In the genomic region with DNA sequence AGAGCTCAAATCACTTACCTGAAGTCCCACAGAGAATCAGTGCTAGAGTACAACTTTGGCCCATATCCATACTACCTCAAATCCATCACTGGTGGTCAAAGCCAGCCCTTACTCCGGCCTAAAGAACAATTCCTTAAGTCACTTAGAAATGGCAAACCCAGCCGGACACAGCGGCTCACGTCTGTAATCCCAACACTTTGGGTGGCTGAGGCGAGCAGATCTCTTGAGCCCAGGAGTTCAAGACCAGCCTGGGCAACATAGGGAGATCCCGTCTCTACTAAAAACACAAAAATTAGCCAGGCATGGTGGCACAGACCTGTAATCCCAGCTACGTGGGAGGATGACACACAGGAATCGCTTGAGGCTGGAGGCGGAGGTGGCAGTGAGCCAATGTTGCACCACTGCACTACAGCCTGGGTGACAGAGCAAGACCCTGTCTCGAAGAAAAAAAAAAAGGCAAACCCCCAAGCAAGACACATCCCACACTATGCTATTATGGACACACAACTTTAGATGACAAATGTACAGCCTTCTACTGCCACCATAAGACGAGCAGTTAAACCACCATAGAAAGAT, we compare ENCODE assay signal across 24 cellular contexts. TPM values are rescaled to one million over a fixed set of nuclear protein-coding genes. Genes with fewer than 3 reads are reported as not detected.
DNase-seq lines count a peak whose midpoint lies in the region; ATAC-seq and TF ChIP-seq lines count a peak whose summit lies in the region.
"Had no signal": no experiment of that assay in that cellular context is flagged by ENCODE, and none has a peak within 500 bp of the region (broad histone marks: within the 10 kb centered on the region; RNA-seq: fewer than 3 reads in every experiment).

No MANE protein-coding gene starts in this region.

- H3K36me3 ChIP-seq in HEK293 (ENCODE audit: control insufficient read depth in 2 of 2, insufficient read depth in 1 of 2, low read length in 2 of 2) = peaks cover 0 to 31% of the 10 kb centered on the region in 2 experiments; a peak in 2 of 3 replicates
- H3K36me3 ChIP-seq in gastroesophageal sphincter = peaks cover 0 to 73% of the 10 kb centered on the region in 2 donors

- H3K4me1 ChIP-seq in HEK293 (ENCODE audit: control insufficient read depth, insufficient read depth, low read length) (no peaks in the 10 kb centered on the region), gastroesophageal sphincter (no peaks in the 10 kb centered on the region)
- H3K4me1 ChIP-seq: A549 had no signal

- peak overlapping the region in 1 of 7 donors; percentile 13 for H3K27ac Mint-ChIP-seq in CD14-positive monocyte
- H3K27ac Mint-ChIP-seq: IgD-negative memory B cell had no signal

- no peak for TF ChIP-seq POLR2A in gastroesophageal sphincter (IDR thresholded peaks at IDR 0.05)

- no peaks in the 10 kb centered on the region for H3K27me3 ChIP-seq in gastroesophageal sphincter
- H3K27me3 ChIP-seq: BLaER1 treated with 17β-estradiol and CSF1 and Interleukin-3, amounts not matched to agents 10 nM and 100 nM had no signal

- TF ChIP-seq EP300 in gastroesophageal sphincter (IDR thresholded peaks at IDR 0.05) = no peak

- POLR2A ChIA-PET in HEK293 (lab: Yijun Ruan, JAX) = no interaction called here

- H3K4me3 ChIP-seq in HEK293 (ENCODE audit: low read depth, low read length) = no peak overlapping the region
- no peak overlapping the region for H3K4me3 ChIP-seq in epithelial cell of esophagus (ENCODE audit: low read length)
- no peak overlapping the region for H3K4me3 ChIP-seq in gastroesophageal sphincter
- H3K4me3 ChIP-seq: A549; BLaER1 treated with 17β-estradiol and CSF1 and Interleukin-3, amounts not matched to agents 10 nM and 100 nM had no signal

- 86 to 89% methylated on average over 3 to 5 of the region's 11 CpGs for WGBS in gastroesophageal sphincter (ENCODE audit: low coverage in 1 of 2), 2 donors

- H3K27ac ChIP-seq in HEK293 (ENCODE audit: extremely low read depth, low read depth, low read length) (no peak overlapping the region), gastroesophageal sphincter (no peak overlapping the region)
- H3K27ac ChIP-seq: A549; BLaER1 treated with 17β-estradiol and CSF1 and Interleukin-3, amounts not matched to agents 10 nM and 100 nM; HL-60; RWPE1 had no signal

- H3K4me3 Mint-ChIP-seq in CD14-positive monocyte = no peak overlapping the region
- H3K4me3 Mint-ChIP-seq: CD4-positive, alpha-beta memory T cell; IgD-negative memory B cell had no signal

- TF ChIP-seq CTCF in CD14-positive monocyte (IDR thresholded peaks at IDR 0.05) = no peak
- TF ChIP-seq CTCF in HEK293 (tag by site-specific recombination; IDR thresholded peaks at IDR 0.05) = no peak
- no peak for TF ChIP-seq CTCF in epithelial cell of esophagus (IDR thresholded peaks at IDR 0.05; ENCODE audit: insufficient read depth, low read depth, low read length, missing control alignments)
- no peak for TF ChIP-seq CTCF in gastroesophageal sphincter (IDR thresholded peaks at IDR 0.05)

- no peaks in the 10 kb centered on the region for H3K27me3 Mint-ChIP-seq in CD14-positive monocyte (ENCODE audit: low read depth in 3 of 3)
- H3K27me3 Mint-ChIP-seq: CD4-positive, alpha-beta memory T cell; IgD-negative memory B cell had no signal

- no peaks in the 10 kb centered on the region for H3K4me1 Mint-ChIP-seq in CD14-positive monocyte
- H3K4me1 Mint-ChIP-seq: CD4-positive, alpha-beta memory T cell had no signal

- intact Hi-C loops in CD14-positive monocyte (cut with micrococcal nuclease) (no loop called here), posterior vena cava (cut with DNase I) (no loop called here)

- H3K9me3 ChIP-seq in HEK293 (ENCODE audit: control insufficient read depth, insufficient read depth, low read depth, low read length) (no peaks in the 10 kb centered on the region), gastroesophageal sphincter (no peaks in the 10 kb centered on the region)
- H3K9me3 ChIP-seq: A549; BLaER1 treated with 17β-estradiol and CSF1 and Interleukin-3, amounts not matched to agents 10 nM and 100 nM had no signal

- no peak for ATAC-seq in gastroesophageal sphincter
- ATAC-seq: A549, HCT116 had no signal

- H3K9me3 Mint-ChIP-seq in CD14-positive monocyte = peaks cover 0 to 1% (median 0%) of the 10 kb centered on the region in 7 donors
- H3K9me3 Mint-ChIP-seq: IgD-negative memory B cell had no signal

- DNase-seq in CD14-positive monocyte (ENCODE audit: low spot score) (peak; percentile 38), epithelial cell of esophagus (ENCODE audit: low read depth) (peak; percentile 31), posterior vena cava (ENCODE audit: low spot score) (peak; percentile 54)
- no peak for DNase-seq in effector CD4-positive, alpha-beta T cell
- DNase-seq in NK-92 treated with Interleukin-12 subunit alpha and Interleukin-12 subunit beta, amount 100 ng/mL, for 24 hours (lab: John Stamatoyannopoulos, UW) = no peak
- DNase-seq: AML-193; CD4-positive, alpha-beta memory T cell; COR-L47; DMS53; NCI-H1092; NCI-H1417 treated with DMSO at 0.1 percent for 48 hours; NCI-H1694 treated with DMSO at 0.1 percent for 48 hours; NCI-H2081; NCI-H2227 treated with DMSO at 0.1 percent for 48 hours; NCI-H526 treated with DMSO at 0.1 percent for 48 hours; SHP77 treated with DMSO at 0.1 percent for 48 hours had no signal

- H3K36me3 Mint-ChIP-seq in CD14-positive monocyte = peaks cover 31 to 40% of the 10 kb centered on the region in 2 donors

- CTCF ChIA-PET in HEK293 (lab: Yijun Ruan, JAX) = no interaction called here

TF ChIP-seq in HEK293, 187 proteins besides CTCF, POLR2A, EP300 and RAD21:
- TF ChIP-seq ZBTB1 (tag by site-specific recombination; IDR thresholded peaks at IDR 0.05) (no peak), EGR2 (tag by site-specific recombination; IDR thresholded peaks at IDR 0.05; ENCODE audit: low read depth) (peak; percentile 86), ZNF174 (tag by site-specific recombination; IDR thresholded peaks at IDR 0.05) (no peak), ZNF350 (tag by site-specific recombination; IDR thresholded peaks at IDR 0.05) (no peak), ZNF610 (tag by site-specific recombination; IDR thresholded peaks at IDR 0.05; ENCODE audit: borderline replicate concordance) (no peak), ZNF223 (tag by site-specific recombination; IDR thresholded peaks at IDR 0.05) (no peak), KLF9 (tag by site-specific recombination; IDR thresholded peaks at IDR 0.05; ENCODE audit: low read depth) (no peak), ZFHX2 (tag by site-specific recombination; conservative IDR thresholded peaks at IDR 0.05) (peak; percentile 91)

RNA-seq across cellular contexts. Expression of gene NPHP4, which starts 24.0 kb away (rescaled TPM):
- 1 to 10 TPM in 1 of 2 donors, under 1 TPM in 1; 0.39 to 1.2 TPM for polyA plus RNA-seq in CD14-positive monocyte
- total RNA-seq in posterior vena cava = 1 to 10 TPM; 6.9 to 7.7 TPM
- 1 to 10 TPM; 5.7 to 9.7 (median 6.2) TPM for total RNA-seq in gastroesophageal sphincter

Comparison
In these comparisons a context has a peak if more than half of its experiments do, and no peak if none do; other contexts are left out.
1. DNase-seq: peak in CD14-positive monocyte (single experiment), epithelial cell of esophagus (single experiment) and posterior vena cava (single experiment); none in effector CD4-positive, alpha-beta T cell (single experiment) and NK-92 treated with Interleukin-12 subunit alpha and Interleukin-12 subunit beta, amount 100 ng/mL, for 24 hours (single experiment).